Comparison of ENCODE assay signal across 8 cellular contexts in genomic region chr14:102524451-102525212, GRCh38. TPM values are rescaled to one million over a fixed set of nuclear protein-coding genes. Genes with fewer than 3 reads are reported as not detected.
DNase-seq lines count a peak whose midpoint lies in the region; ATAC-seq and TF ChIP-seq lines count a peak whose summit lies in the region.

No MANE protein-coding gene starts in this region.

- no peaks in the 10 kb centered on the region for H3K27me3 Mint-ChIP-seq in Calu3 (ENCODE audit: unreplicated experiment)

- H3K4me1 ChIP-seq in NT2/D1 (ENCODE audit: insufficient read depth, insufficient read length): peaks cover 7% of the 10 kb centered on the region

- peak; percentile 96 for ATAC-seq in GM21381 (IDR thresholded peaks at IDR 0.05; ENCODE audit: unreplicated experiment)

- intact Hi-C loops in Calu3 (cut with micrococcal nuclease; ENCODE audit: unreplicated experiment): loop anchor here (2.0 kb wide), 1 partner anchor 68 kb away; the partner anchor contains the start of gene RCOR1

- DNase-seq in Calu3: peak; percentile 99
- peak in 75 of 76 experiments; percentile 22 to 98 (median 92) for DNase-seq in HUDEP-2 (lab: John Stamatoyannopoulos, UW; ENCODE audit: unreplicated experiment in 76 of 76)
- DNase-seq in NT2/D1 (ENCODE audit: low read depth, low spot score): peak; percentile 95
- peak; percentile 92 for DNase-seq in activated CD8-positive, alpha-beta memory T cell treated with anti-CD3 and anti-CD28 coated beads, Interleukin-2, amount 50 U/mL, for 4 hours
- DNase-seq in epidermal melanocyte (ENCODE audit: insufficient read length, low spot score): peak; percentile 100
- DNase-seq in middle frontal gyrus (ENCODE audit: extremely low spot score, low spot score): peak; percentile 93
- peak; percentile 97 for DNase-seq in stimulated activated CD8-positive, alpha-beta memory T cell treated with anti-CD3 and anti-CD28 coated beads, Interleukin-2, amount 100 ng/mL, for 48 hours (ENCODE audit: low read depth in 2 of 2)

- no peaks in the 10 kb centered on the region for H3K9me3 ChIP-seq in NT2/D1 (ENCODE audit: insufficient read depth, low read length)

- no peaks in the 10 kb centered on the region for H3K27me3 ChIP-seq in NT2/D1 (ENCODE audit: insufficient read depth, insufficient read length)

- no peaks in the 10 kb centered on the region for H3K36me3 ChIP-seq in NT2/D1 (ENCODE audit: insufficient read depth, insufficient read length, low read length)

- H3K36me3 Mint-ChIP-seq in Calu3 (ENCODE audit: insufficient read depth, unreplicated experiment): peaks cover 16% of the 10 kb centered on the region

- no peaks in the 10 kb centered on the region for H3K9me3 Mint-ChIP-seq in Calu3 (ENCODE audit: low read depth, unreplicated experiment)

- peak overlapping the region; percentile 97 for H3K4me3 Mint-ChIP-seq in Calu3 (ENCODE audit: low read depth, unreplicated experiment)

- peak overlapping the region; percentile 61 for H3K4me3 ChIP-seq in NT2/D1 (ENCODE audit: insufficient read length, low read depth)

- TSS peak; percentile 91 for BruUV-seq in Calu3 (replicated peaks; lab: Mats Ljungman, UMichigan)

- H3K4me1 Mint-ChIP-seq in Calu3 (ENCODE audit: low read depth, unreplicated experiment): peaks cover 26% of the 10 kb centered on the region

- CTCF ChIA-PET in Calu3 (lab: Charles Lee): interaction anchor here (0.7 to 1.9 kb wide), 11 partner anchors 8 to 207 kb away, joined by 3 to 11 read pairs (median 4); no protein-coding TSS in a partner anchor

- peak overlapping the region; percentile 91 for H3K27ac Mint-ChIP-seq in Calu3 (ENCODE audit: unreplicated experiment)

- peak overlapping the region; percentile 86 for H3K9ac ChIP-seq in NT2/D1 (ENCODE audit: insufficient read length, low read depth)

- peak; percentile 90 for TF ChIP-seq CTCF in Calu3 (IDR thresholded peaks at IDR 0.05; ENCODE audit: unreplicated experiment)

RNA-seq across cellular contexts. Expression of gene ANKRD9, which starts 15.1 kb away (rescaled TPM):
- 23.3 and 23.8 TPM in 2 replicates for total RNA-seq in Calu3 (2022)

Comparison
In these comparisons a context has a peak if more than half of its experiments do, and no peak if none do; other contexts are left out.
1. Peak in every context shown above with its lines: DNase-seq, ATAC-seq and H3K4me3 ChIP-seq.